Comparison of ENCODE assay signal across 23 cellular contexts in genomic region chr2:234615643-234616356, GRCh38.
"Had no signal": no experiment of that assay in that cellular context is flagged by ENCODE, and none has a peak within 500 bp of the region (broad histone marks: within the 10 kb centered on the region; RNA-seq: fewer than 3 reads in every experiment).

No MANE protein-coding gene starts in this region.

- FAIRE-seq: endothelial cell of umbilical vein, islet of Langerhans, small intestine had no signal

- H2AFZ ChIP-seq: hepatocyte had no signal

- H3K27ac ChIP-seq: adrenal gland, esophagus squamous epithelium, foreskin keratinocyte, hepatocyte, suprapubic skin, vagina had no signal

- H3K4me1 ChIP-seq: adrenal gland, esophagus squamous epithelium, foreskin keratinocyte, suprapubic skin, vagina had no signal

- H3K9me3 ChIP-seq: adrenal gland, esophagus squamous epithelium, vagina had no signal

- H3K36me3 Mint-ChIP-seq: activated naive CD4-positive, alpha-beta T cell treated with anti-CD3 and anti-CD28 coated beads, Interleukin-2, amount 50 U/mL, for 24 hours; mesothelial cell of epicardium had no signal

- H3K4me3 ChIP-seq: adrenal gland, esophagus squamous epithelium, hepatocyte, suprapubic skin, vagina had no signal

- H3K27me3 Mint-ChIP-seq: stimulated activated naive CD8-positive, alpha-beta T cell treated with anti-CD3 and anti-CD28 coated beads, Interleukin-15, amount 100 ng/mL, for 72 hours had no signal

- H3K4me1 Mint-ChIP-seq: mesothelial cell of epicardium had no signal

- H3K4me2 ChIP-seq: hepatocyte had no signal

- H3K4me3 Mint-ChIP-seq: activated CD4-positive, alpha-beta T cell treated with anti-CD3 and anti-CD28 coated beads, Interleukin-2, amount 10 ng/mL, durations not matched to agents 24 days and 14 days; activated naive CD4-positive, alpha-beta T cell treated with anti-CD3 and anti-CD28 coated beads, Interleukin-2, amount 50 U/mL, for 24 hours; activated T-cell treated with anti-CD3 and anti-CD28 coated beads, Interleukin-2, amount 50 U/mL, for 72 hours; mesothelial cell of epicardium; natural killer cell treated with Interleukin-12 subunit alpha and Interleukin-12 subunit beta and Interleukin-15 and Interleukin-18, amount 100 ng/mL, for 72 hours; stimulated activated naive CD8-positive, alpha-beta T cell treated with anti-CD3 and anti-CD28 coated beads, Interleukin-15, amount 100 ng/mL, for 72 hours had no signal

- H3K36me3 ChIP-seq: adrenal gland, esophagus squamous epithelium, suprapubic skin, vagina had no signal

- ATAC-seq: activated T-cell treated with anti-CD3 and anti-CD28 coated beads, Interleukin-2, amount 50 U/mL, for 72 hours; foreskin keratinocyte; left colon; natural killer cell treated with Interleukin-12 subunit alpha and Interleukin-12 subunit beta and Interleukin-15 and Interleukin-18, amount 100 ng/mL, for 72 hours; stimulated activated naive CD8-positive, alpha-beta T cell treated with anti-CD3 and anti-CD28 coated beads, Interleukin-15, amount 100 ng/mL, for 72 hours had no signal

- H3K27ac Mint-ChIP-seq: activated CD4-positive, alpha-beta T cell treated with anti-CD3 and anti-CD28 coated beads, Interleukin-2, amount 10 ng/mL, durations not matched to agents 24 days and 14 days; activated naive CD4-positive, alpha-beta T cell treated with anti-CD3 and anti-CD28 coated beads, Interleukin-2, amount 50 U/mL, for 24 hours; activated T-cell treated with anti-CD3 and anti-CD28 coated beads, Interleukin-2, amount 50 U/mL, for 72 hours; mesothelial cell of epicardium; natural killer cell treated with Interleukin-12 subunit alpha and Interleukin-12 subunit beta and Interleukin-15 and Interleukin-18, amount 100 ng/mL, for 72 hours had no signal

- H3K27me3 ChIP-seq: adrenal gland, foreskin keratinocyte, hepatocyte, suprapubic skin, vagina had no signal

- H3K9me3 Mint-ChIP-seq: activated CD4-positive, alpha-beta T cell treated with anti-CD3 and anti-CD28 coated beads, Interleukin-2, amount 10 ng/mL, durations not matched to agents 24 days and 14 days; natural killer cell treated with Interleukin-12 subunit alpha and Interleukin-12 subunit beta and Interleukin-15 and Interleukin-18, amount 100 ng/mL, for 72 hours had no signal

- H3K79me2 ChIP-seq: hepatocyte had no signal

- DNase-seq: activated CD4-positive, alpha-beta T cell treated with anti-CD3 and anti-CD28 coated beads, Interleukin-2, amount 10 ng/mL, durations not matched to agents 24 days and 14 days; activated effector memory CD4-positive, alpha-beta T cell treated with anti-CD3 and anti-CD28 coated beads, Interleukin-2, amount 50 U/mL, for 16 hours; activated T-cell treated with anti-CD3 and anti-CD28 coated beads, Interleukin-2, amount 50 U/mL, for 72 hours; adrenal gland; dermis blood vessel endothelial cell; effector memory CD4-positive, alpha-beta T cell; esophagus squamous epithelium; foreskin keratinocyte; left colon; small intestine; stimulated activated CD4-positive, alpha-beta T cell treated with anti-CD3 and anti-CD28 coated beads, Interleukin-15, amount 100 ng/mL, for 24 hours; stimulated activated CD4-positive, alpha-beta T cell treated with anti-CD3 and anti-CD28 coated beads, Interleukin-2, amount 100 ng/mL, for 48 hours; stimulated activated naive CD8-positive, alpha-beta T cell treated with anti-CD3 and anti-CD28 coated beads, Interleukin-15, amount 100 ng/mL, for 72 hours; T1000; trophoblast cell had no signal
